21 cellular contexts compared by ENCODE assay signal in the genomic region with DNA sequence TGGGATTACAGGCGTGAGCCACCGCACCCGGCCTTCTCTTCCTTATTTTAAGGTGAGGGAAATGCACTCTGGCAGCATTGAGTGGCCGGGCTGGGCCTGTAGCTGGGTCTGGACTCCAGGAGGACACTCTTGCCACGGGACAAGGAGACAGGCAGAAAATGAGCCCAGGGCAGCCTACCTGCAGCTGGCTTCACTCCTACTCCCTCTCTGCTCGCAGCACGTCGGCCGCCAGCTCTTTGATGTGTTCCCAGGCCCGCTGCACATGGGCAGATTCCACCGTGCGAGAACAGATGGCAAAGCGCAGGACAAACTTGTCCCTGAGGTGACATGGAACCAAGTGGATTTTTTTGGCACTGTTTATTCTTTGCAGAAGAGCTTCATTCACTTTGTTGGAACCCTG. TPM values are rescaled to one million over a fixed set of nuclear protein-coding genes. Genes with fewer than 3 reads are reported as not detected.
DNase-seq lines count a peak whose midpoint lies in the region; ATAC-seq, FAIRE-seq and TF ChIP-seq lines count a peak whose summit lies in the region.
"Had no signal": no experiment of that assay in that cellular context is flagged by ENCODE, and none has a peak within 500 bp of the region (broad histone marks: within the 10 kb centered on the region; RNA-seq: fewer than 3 reads in every experiment).

No MANE protein-coding gene starts in this region.

- no peaks in the 10 kb centered on the region for H3K36me3 ChIP-seq in spleen
- H3K36me3 ChIP-seq: BLaER1 had no signal

- peak; percentile 45 for DNase-seq in activated CD4-positive, alpha-beta T cell treated with anti-CD3 and anti-CD28 coated beads, Interleukin-2, amount 10 ng/mL, durations not matched to agents 24 days and 14 days
- no peak for DNase-seq in activated CD4-positive, alpha-beta T cell treated with anti-CD3 and anti-CD28 coated beads for 48 hours
- DNase-seq in cerebellar cortex (ENCODE audit: low spot score) (peak; percentile 18), spleen (peak; percentile 64), H54 (ENCODE audit: insufficient read length, low spot score) (no peak)
- DNase-seq: CD4-positive, alpha-beta memory T cell; DMS153; DMS79; GF-D8; GM23248; HCEC 1CT; IMR-90 had no signal

- TF ChIP-seq CTCF in spleen (IDR thresholded peaks at IDR 0.05 in 8 of 11, conservative IDR thresholded peaks at IDR 0.05 in 3 of 11), result no peak

- H3K36me3 Mint-ChIP-seq in activated CD4-positive, alpha-beta T cell treated with anti-CD3 and anti-CD28 coated beads, Interleukin-2, amount 10 ng/mL, durations not matched to agents 24 days and 14 days (ENCODE audit: low read depth), result no peaks in the 10 kb centered on the region
- H3K36me3 Mint-ChIP-seq: CD14-positive monocyte; CD4-positive, alpha-beta memory T cell had no signal

- no peak overlapping the region for H3K27ac Mint-ChIP-seq in activated CD4-positive, alpha-beta T cell treated with anti-CD3 and anti-CD28 coated beads, Interleukin-2, amount 10 ng/mL, durations not matched to agents 24 days and 14 days
- H3K27ac Mint-ChIP-seq: CD14-positive monocyte had no signal

- no peak for FAIRE-seq in H54 (lab: Jason Lieb, UNC)
- FAIRE-seq: A549, GM12878, HTR-8/SVneo, K562 had no signal

- intact Hi-C loops in activated CD4-positive, alpha-beta T cell treated with anti-CD3 and anti-CD28 coated beads, Interleukin-2, amount 10 ng/mL, durations not matched to agents 24 days and 14 days (cut with micrococcal nuclease), result no loop called here
- intact Hi-C loops in spleen (cut with DNase I; ENCODE audit: low total_unique reads), result loop anchor here (10.0 kb wide), 1 partner anchor 212 kb away; no protein-coding TSS in a partner anchor

- H3K9me3 ChIP-seq in spleen, result no peaks in the 10 kb centered on the region
- H3K9me3 ChIP-seq: A549, BLaER1 had no signal

- H3K27me3 ChIP-seq in spleen (replicated peaks in 1 of 7), result no peaks in the 10 kb centered on the region
- H3K27me3 ChIP-seq: BLaER1 had no signal

- H3K27ac ChIP-seq in spleen, result no peak overlapping the region
- H3K27ac ChIP-seq: 22Rv1, A549, BLaER1, GM23248 had no signal

- peaks cover 0 to 6% (median 5%) of the 10 kb centered on the region in 6 donors for H3K4me1 ChIP-seq in spleen
- H3K4me1 ChIP-seq: A549 had no signal

- peaks cover 16% of the 10 kb centered on the region for H3K27me3 Mint-ChIP-seq in activated CD4-positive, alpha-beta T cell treated with anti-CD3 and anti-CD28 coated beads, Interleukin-2, amount 10 ng/mL, durations not matched to agents 24 days and 14 days

- no peaks in the 10 kb centered on the region for H3K9me3 Mint-ChIP-seq in activated CD4-positive, alpha-beta T cell treated with anti-CD3 and anti-CD28 coated beads, Interleukin-2, amount 10 ng/mL, durations not matched to agents 24 days and 14 days
- H3K9me3 Mint-ChIP-seq: CD4-positive, alpha-beta memory T cell had no signal

- 88 to 94% (median 92%) methylated on average over 13 of the region's 13 CpGs for WGBS in spleen, 5 donors

- ATAC-seq in HG02885 (IDR thresholded peaks at IDR 0.05; ENCODE audit: poor library complexity, unreplicated experiment), result no peak
- no peak for ATAC-seq in HG03521 (IDR thresholded peaks at IDR 0.05; ENCODE audit: unreplicated experiment)
- ATAC-seq: A549, GM12878, K562 had no signal

- H3K4me3 ChIP-seq in spleen, result no peak overlapping the region
- H3K4me3 ChIP-seq: A549, BLaER1, GM12878, GM23248, K562 had no signal

- peaks cover 8% of the 10 kb centered on the region for H3K4me1 Mint-ChIP-seq in activated CD4-positive, alpha-beta T cell treated with anti-CD3 and anti-CD28 coated beads, Interleukin-2, amount 10 ng/mL, durations not matched to agents 24 days and 14 days

- H3K4me3 Mint-ChIP-seq in activated CD4-positive, alpha-beta T cell treated with anti-CD3 and anti-CD28 coated beads, Interleukin-2, amount 10 ng/mL, durations not matched to agents 24 days and 14 days, result no peak overlapping the region
- H3K4me3 Mint-ChIP-seq: CD14-positive monocyte; CD4-positive, alpha-beta memory T cell had no signal

- TF ChIP-seq POLR2A in spleen (IDR thresholded peaks at IDR 0.05), result no peak
- TF ChIP-seq POLR2A in H54 (IDR thresholded peaks at IDR 0.05; ENCODE audit: low read depth, low read length), result no peak

RNA-seq across cellular contexts. Expression of a gene that starts 12.9 kb away (rescaled TPM):
- 44.7 and 47.4 TPM in 2 replicates for total RNA-seq in activated CD4-positive, alpha-beta T cell treated with anti-CD3 and anti-CD28 coated beads, Interleukin-2, amount 10 ng/mL, durations not matched to agents 24 days and 14 days
- total RNA-seq in spleen, result 10 to 100 TPM in 5 of 7 donors, 1 to 10 TPM in 2; 8.6 to 22.5 (median 14.4) TPM
- 1 to 10 TPM; 5.0 to 9.3 (median 6.4) TPM for polyA plus RNA-seq in spleen

Comparison
In these comparisons a context has a peak if more than half of its experiments do, and no peak if none do; other contexts are left out.
1. DNase-seq: peak in activated CD4-positive, alpha-beta T cell treated with anti-CD3 and anti-CD28 coated beads, Interleukin-2, amount 10 ng/mL, durations not matched to agents 24 days and 14 days (single experiment), cerebellar cortex (single experiment) and spleen (single experiment); none in activated CD4-positive, alpha-beta T cell treated with anti-CD3 and anti-CD28 coated beads for 48 hours (single experiment) and H54 (single experiment).